Comparison of ENCODE assay signal across 16 cellular contexts in genomic region chr15:96064351-96064756, GRCh38.
DNase-seq lines count a peak whose midpoint lies in the region; FAIRE-seq and TF ChIP-seq lines count a peak whose summit lies in the region.
"Had no signal": no experiment of that assay in that cellular context is flagged by ENCODE, and none has a peak within 500 bp of the region (broad histone marks: within the 10 kb centered on the region; RNA-seq: fewer than 3 reads in every experiment).

No MANE protein-coding gene starts in this region.

- H3K4me3 ChIP-seq in epithelial cell of proximal tubule (ENCODE audit: low read depth, low read length) (no peak overlapping the region), liver (ENCODE audit: low read depth in 1 of 3, low read length in 3 of 3) (no peak overlapping the region)
- H3K4me3 ChIP-seq: mucosa of descending colon had no signal

- DNase-seq in AG08396 (ENCODE audit: low spot score) (peak; percentile 16), HTR-8/SVneo (ENCODE audit: insufficient read length, low spot score) (peak; percentile 10), epithelial cell of proximal tubule (ENCODE audit: low read depth) (peak; percentile 55), H54 (ENCODE audit: insufficient read length, low spot score) (no peak), LoVo (ENCODE audit: low spot score) (no peak), GM19240 (ENCODE audit: insufficient read length, low spot score) (no peak)
- no peak for DNase-seq in central memory CD4-positive, alpha-beta T cell
- DNase-seq: activated CD4-positive, alpha-beta T cell treated with anti-CD3 and anti-CD28 coated beads, Interleukin-2, amount 10 ng/mL, durations not matched to agents 7 days and 5 days; activated T-cell treated with anti-CD3 and anti-CD28 coated beads, Interleukin-2, amount 50 U/mL, for 4 hours; DMS79; mucosa of descending colon; NCI-H187; NCI-H748 treated with DMSO at 0.1 percent for 48 hours had no signal

- H3K36me3 ChIP-seq in liver (ENCODE audit: control insufficient read depth in 4 of 4, insufficient read depth in 3 of 4, low read depth in 1 of 4, low read length in 3 of 4), result no peaks in the 10 kb centered on the region

- FAIRE-seq in HTR-8/SVneo (lab: Jason Lieb, UNC) (no peak), H54 (lab: Jason Lieb, UNC) (no peak)

- TF ChIP-seq CTCF in epithelial cell of proximal tubule (conservative IDR thresholded peaks at IDR 0.05; ENCODE audit: low read depth, low read length) (no peak), liver (IDR thresholded peaks at IDR 0.05; ENCODE audit: low read depth, low read length, missing input control) (no peak)

- no peak for TF ChIP-seq POLR2A in H54 (IDR thresholded peaks at IDR 0.05; ENCODE audit: low read depth, low read length)

- TF ChIP-seq RAD21 in liver (IDR thresholded peaks at IDR 0.05), result no peak

- H3K4me1 ChIP-seq in liver (ENCODE audit: control insufficient read depth in 4 of 4, insufficient read depth in 4 of 4, low read length in 3 of 4), result no peaks in the 10 kb centered on the region
- H3K4me1 ChIP-seq: parathyroid adenoma had no signal

- 90% methylated on average over 3 of the region's 3 CpGs for WGBS in liver

- no peak overlapping the region for H3K27ac ChIP-seq in liver (ENCODE audit: low read depth in 1 of 2, low read length in 2 of 2)
- H3K27ac ChIP-seq: KMS-11, parathyroid adenoma had no signal

- H3K9ac ChIP-seq in liver (ENCODE audit: low read depth in 1 of 2, low read length in 2 of 2), result no peak overlapping the region
- H3K9ac ChIP-seq: KMS-11, parathyroid adenoma had no signal

- H3K9me3 ChIP-seq in liver (ENCODE audit: control insufficient read depth in 4 of 4, low read length in 3 of 4), result peaks cover 0 to 2% (median 0%) of the 10 kb centered on the region in 4 donors
- H3K9me3 ChIP-seq: mucosa of descending colon had no signal

- H3K27me3 ChIP-seq in liver (ENCODE audit: control insufficient read depth in 4 of 4, insufficient read depth in 4 of 4, low read length in 3 of 4), result no peaks in the 10 kb centered on the region

TF ChIP-seq in liver, 16 proteins besides CTCF, POLR2A, EP300 and RAD21:
- TF ChIP-seq GABPA (IDR thresholded peaks at IDR 0.05 in 1 of 2, conservative IDR thresholded peaks at IDR 0.05 in 1 of 2), result no peak
- TF ChIP-seq FOXA1 (IDR thresholded peaks at IDR 0.05), result no peak
- no peak for TF ChIP-seq JUND (IDR thresholded peaks at IDR 0.05)
- TF ChIP-seq YY1 (IDR thresholded peaks at IDR 0.05), result no peak
- no peak for TF ChIP-seq REST (IDR thresholded peaks at IDR 0.05)
- TF ChIP-seq NR2F2 (IDR thresholded peaks at IDR 0.05), result peak; percentile 43

Comparison
In these comparisons a context has a peak if more than half of its experiments do, and no peak if none do; other contexts are left out.
1. DNase-seq: peak in AG08396 (single experiment), HTR-8/SVneo (single experiment) and epithelial cell of proximal tubule (single experiment); none in central memory CD4-positive, alpha-beta T cell (single experiment), H54 (single experiment), LoVo (single experiment) and GM19240 (single experiment).